In the genomic region with DNA sequence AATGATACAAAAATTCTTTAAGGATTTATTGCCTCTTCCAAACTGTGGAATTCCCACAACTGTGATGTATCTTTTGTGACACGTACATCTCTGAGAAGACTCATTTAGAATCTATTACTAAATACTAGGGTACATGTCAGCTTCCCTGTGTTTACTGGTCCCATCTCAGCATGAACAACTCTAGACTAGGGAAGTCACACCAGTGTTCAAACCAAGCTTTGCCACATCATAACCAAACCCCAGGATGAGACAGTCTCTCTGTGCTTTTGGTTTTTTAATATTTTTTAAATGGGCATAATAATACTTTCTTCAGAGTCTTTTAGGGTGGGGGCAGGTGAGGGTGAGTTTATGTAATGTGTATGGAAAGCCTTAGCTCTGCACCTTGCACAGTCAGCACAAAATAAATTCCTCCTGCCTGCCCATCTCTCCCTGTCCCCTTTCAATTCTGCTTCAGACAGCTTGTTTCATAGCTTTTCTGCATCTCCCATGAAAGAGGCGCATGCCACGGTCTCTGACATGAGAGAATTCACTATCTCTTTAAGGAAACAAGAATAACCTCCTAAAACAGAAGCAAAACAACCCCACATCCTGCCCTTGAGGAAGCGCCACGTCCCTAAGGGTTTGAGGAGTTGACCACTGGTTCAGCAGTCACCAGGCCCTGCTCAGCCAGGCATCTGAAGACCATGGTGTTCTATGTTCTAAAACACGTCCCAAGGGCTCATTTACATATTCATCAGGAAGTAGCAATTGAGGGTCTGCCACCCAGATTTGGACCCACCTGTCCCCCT, we compare ENCODE assay signal across 9 cellular contexts.
DNase-seq lines count a peak whose midpoint lies in the region; ATAC-seq, FAIRE-seq and TF ChIP-seq lines count a peak whose summit lies in the region.
"Had no signal": no experiment of that assay in that cellular context is flagged by ENCODE, and none has a peak within 500 bp of the region (broad histone marks: within the 10 kb centered on the region; RNA-seq: fewer than 3 reads in every experiment).

No MANE protein-coding gene starts in this region.

- CTCF ChIA-PET in HEK293T (lab: Yijun Ruan, JAX): no interaction called here

- no peaks in the 10 kb centered on the region for H3K9me3 Mint-ChIP-seq in activated naive CD8-positive, alpha-beta T cell treated with anti-CD3 and anti-CD28 coated beads, Interleukin-2, amount 50 U/mL, for 24 hours
- H3K9me3 Mint-ChIP-seq in effector memory CD8-positive, alpha-beta T cell: no peaks in the 10 kb centered on the region

- TF ChIP-seq POLR2A in GM12891 (IDR thresholded peaks at IDR 0.05; ENCODE audit: low read depth, low read length): no peak

- peak; percentile 97 for ATAC-seq in GM19438 (IDR thresholded peaks at IDR 0.05; ENCODE audit: low read depth, unreplicated experiment)
- peak; percentile 90 for ATAC-seq in HG03108 (IDR thresholded peaks at IDR 0.05; ENCODE audit: unreplicated experiment)
- ATAC-seq in activated naive CD8-positive, alpha-beta T cell treated with anti-CD3 and anti-CD28 coated beads, Interleukin-2, amount 50 U/mL, for 24 hours: peak; percentile 46
- ATAC-seq in effector memory CD8-positive, alpha-beta T cell (replicated peaks): no peak

- peaks cover 13% of the 10 kb centered on the region for H3K4me1 Mint-ChIP-seq in activated naive CD8-positive, alpha-beta T cell treated with anti-CD3 and anti-CD28 coated beads, Interleukin-2, amount 50 U/mL, for 24 hours
- peaks cover 0 to 2% of the 10 kb centered on the region in 2 donors for H3K4me1 Mint-ChIP-seq in effector memory CD8-positive, alpha-beta T cell (ENCODE audit: low read depth in 2 of 2)

- H3K27me3 Mint-ChIP-seq in activated naive CD8-positive, alpha-beta T cell treated with anti-CD3 and anti-CD28 coated beads, Interleukin-2, amount 50 U/mL, for 24 hours: peaks cover 17% of the 10 kb centered on the region
- peaks cover 8 to 55% of the 10 kb centered on the region in 2 donors for H3K27me3 Mint-ChIP-seq in effector memory CD8-positive, alpha-beta T cell

- H3K27ac Mint-ChIP-seq in activated naive CD8-positive, alpha-beta T cell treated with anti-CD3 and anti-CD28 coated beads, Interleukin-2, amount 50 U/mL, for 24 hours: no peak overlapping the region
- H3K27ac Mint-ChIP-seq in effector memory CD8-positive, alpha-beta T cell: no peak overlapping the region

- no peaks in the 10 kb centered on the region for H3K36me3 Mint-ChIP-seq in activated naive CD8-positive, alpha-beta T cell treated with anti-CD3 and anti-CD28 coated beads, Interleukin-2, amount 50 U/mL, for 24 hours (ENCODE audit: low read depth)
- H3K36me3 Mint-ChIP-seq in effector memory CD8-positive, alpha-beta T cell (ENCODE audit: insufficient read depth): no peaks in the 10 kb centered on the region

- H3K4me3 Mint-ChIP-seq in activated naive CD8-positive, alpha-beta T cell treated with anti-CD3 and anti-CD28 coated beads, Interleukin-2, amount 50 U/mL, for 24 hours: no peak overlapping the region
- no peak overlapping the region for H3K4me3 Mint-ChIP-seq in effector memory CD8-positive, alpha-beta T cell

- no peak for DNase-seq in GM12891 (ENCODE audit: insufficient read length, low spot score)
- no peak for DNase-seq in activated naive CD8-positive, alpha-beta T cell treated with anti-CD3 and anti-CD28 coated beads, Interleukin-2, amount 50 U/mL, for 24 hours
- no peak for DNase-seq in GM03348 (ENCODE audit: low spot score)
- no peak for DNase-seq in effector memory CD8-positive, alpha-beta T cell
- no peak for DNase-seq in activated CD4-positive, alpha-beta T cell treated with anti-CD3 and anti-CD28 coated beads, Interleukin-2, amount 50 U/mL, for 4 hours
- DNase-seq in HEK293T (ENCODE audit: extremely low spot score): no peak
- DNase-seq: amygdala had no signal

- peak; percentile 85 for FAIRE-seq in GM12891 (lab: Jason Lieb, UNC)

- POLR2A ChIA-PET in HEK293T (lab: Yijun Ruan, JAX): no interaction called here

TF ChIP-seq in GM12891, 5 proteins besides CTCF, POLR2A, EP300 and RAD21:
- TF ChIP-seq PAX5 (IDR thresholded peaks at IDR 0.05; ENCODE audit: insufficient read depth, low read length, severe bottlenecking): no peak
- TF ChIP-seq TAF1 (IDR thresholded peaks at IDR 0.05; ENCODE audit: low read depth, low read length): no peak
- TF ChIP-seq POU2F2 (IDR thresholded peaks at IDR 0.05; ENCODE audit: low read depth, low read length): peak; percentile 71; the same call in 1 of the 2 replicates
- no peak for TF ChIP-seq SPI1 (IDR thresholded peaks at IDR 0.05; ENCODE audit: low read depth, low read length)
- no peak for TF ChIP-seq POLR2AphosphoS5 (IDR thresholded peaks at IDR 0.05; ENCODE audit: low read depth, low read length)

TF ChIP-seq in HEK293T, 16 proteins besides CTCF, POLR2A, EP300 and RAD21:
- TF ChIP-seq PKNOX1 (IDR thresholded peaks at IDR 0.05): no peak
- no peak for TF ChIP-seq CTBP1 (IDR thresholded peaks at IDR 0.05; ENCODE audit: borderline replicate concordance)
- TF ChIP-seq ZNF384 (IDR thresholded peaks at IDR 0.05): no peak
- TF ChIP-seq ELF4 (IDR thresholded peaks at IDR 0.05): no peak
- TF ChIP-seq SUZ12 (IDR thresholded peaks at IDR 0.05): no peak
- no peak for TF ChIP-seq NFRKB (IDR thresholded peaks at IDR 0.05)
- TF ChIP-seq SP1 (IDR thresholded peaks at IDR 0.05): no peak
- TF ChIP-seq FOXA1 (IDR thresholded peaks at IDR 0.05): no peak
- no peak for TF ChIP-seq ARNT (IDR thresholded peaks at IDR 0.05)
